Comparison of ENCODE assay signal across 23 cellular contexts in genomic region chr3:135898774-135899173, GRCh38.
"Had no signal": no experiment of that assay in that cellular context is flagged by ENCODE, and none has a peak within 500 bp of the region (broad histone marks: within the 10 kb centered on the region; RNA-seq: fewer than 3 reads in every experiment).

No MANE protein-coding gene starts in this region.

- H3K27ac Mint-ChIP-seq: dendritic cell treated with granulocyte-macrophage colony-stimulating factor and Interleukin-4, amounts not matched to agents 40 ng/mL and 50 ng/mL, for 4 days; effector memory CD8-positive, alpha-beta T cell; endodermal cell had no signal

- H3K4me1 ChIP-seq: colonic mucosa, gastrocnemius medialis, gastroesophageal sphincter, heart left ventricle, heart right ventricle had no signal

- H3K4me3 ChIP-seq: colonic mucosa, coronary artery, dorsolateral prefrontal cortex, esophagus squamous epithelium, gastrocnemius medialis, gastroesophageal sphincter, heart left ventricle, heart right ventricle had no signal

- H3K27me3 ChIP-seq: colonic mucosa, dorsolateral prefrontal cortex, esophagus squamous epithelium, foreskin keratinocyte, gastrocnemius medialis, gastroesophageal sphincter, heart left ventricle had no signal

- ATAC-seq: effector memory CD8-positive, alpha-beta T cell; esophagus mucosa; foreskin keratinocyte; gastrocnemius medialis; gastroesophageal sphincter; heart left ventricle; heart right ventricle had no signal

- H3K36me3 ChIP-seq: colonic mucosa, esophagus squamous epithelium, gastrocnemius medialis, gastroesophageal sphincter, heart left ventricle, heart right ventricle had no signal

- H3K9me3 ChIP-seq: colonic mucosa, esophagus squamous epithelium, gastrocnemius medialis, gastroesophageal sphincter, heart left ventricle, heart right ventricle had no signal

- H3K4me1 Mint-ChIP-seq: endodermal cell had no signal

- H3K4me3 Mint-ChIP-seq: dendritic cell treated with granulocyte-macrophage colony-stimulating factor and Interleukin-4, amounts not matched to agents 40 ng/mL and 50 ng/mL, for 4 days; effector memory CD8-positive, alpha-beta T cell; endodermal cell had no signal

- H3K9me3 Mint-ChIP-seq: dendritic cell treated with granulocyte-macrophage colony-stimulating factor and Interleukin-4, amounts not matched to agents 40 ng/mL and 50 ng/mL, for 4 days; effector memory CD8-positive, alpha-beta T cell had no signal

- H3K27ac ChIP-seq: colonic mucosa, coronary artery, dorsolateral prefrontal cortex, epithelial cell of prostate, esophagus squamous epithelium, foreskin keratinocyte, gastrocnemius medialis, gastroesophageal sphincter, heart left ventricle, heart right ventricle had no signal

- DNase-seq: colonic mucosa; cortex of kidney; dermis blood vessel endothelial cell; dorsolateral prefrontal cortex; effector CD4-positive, alpha-beta T cell; effector CD8-positive, alpha-beta T cell; effector memory CD4-positive, alpha-beta T cell; effector memory CD8-positive, alpha-beta T cell; endodermal cell; erythroblast; esophagus squamous epithelium; foreskin fibroblast; foreskin keratinocyte; foreskin melanocyte; gastrocnemius medialis; glutamatergic neuron; heart left ventricle; heart right ventricle had no signal

- H3K27me3 Mint-ChIP-seq: dendritic cell treated with granulocyte-macrophage colony-stimulating factor and Interleukin-4, amounts not matched to agents 40 ng/mL and 50 ng/mL, for 4 days had no signal
